9 cellular contexts compared by ENCODE assay signal in genomic region chr10:5583525-5584175, GRCh38. TPM values are rescaled to one million over a fixed set of nuclear protein-coding genes. Genes with fewer than 3 reads are reported as not detected.
DNase-seq lines count a peak whose midpoint lies in the region; TF ChIP-seq lines count a peak whose summit lies in the region.
"Had no signal": no experiment of that assay in that cellular context is flagged by ENCODE, and none has a peak within 500 bp of the region (broad histone marks: within the 10 kb centered on the region; RNA-seq: fewer than 3 reads in every experiment).

No MANE protein-coding gene starts in this region.

- no peak for TF ChIP-seq CTCF in H9 (conservative IDR thresholded peaks at IDR 0.05)
- TF ChIP-seq CTCF in ovary (IDR thresholded peaks at IDR 0.05): no peak

- no peak overlapping the region for H3K27ac ChIP-seq in H9 (ENCODE audit: insufficient read length, low read depth, low read length)
- no peak overlapping the region for H3K27ac ChIP-seq in ovary

- H4K8ac ChIP-seq in H9 (replicated peaks; ENCODE audit: insufficient read length, low read depth, low read length): no peak overlapping the region

- no peak overlapping the region for H2BK20ac ChIP-seq in H9 (ENCODE audit: low read depth, low read length, poor library complexity, severe bottlenecking)

- peaks cover 38 to 51% of the 10 kb centered on the region in 2 experiments for H3K4me1 Mint-ChIP-seq in H9

- H3K36me3 ChIP-seq in ovary: no peaks in the 10 kb centered on the region

- intact Hi-C loops in ovary (cut with DNase I): no loop called here

- no peak overlapping the region for H4K91ac ChIP-seq in H9 (ENCODE audit: insufficient read length, low read depth, low read length)

- H2AFZ ChIP-seq in H9 (ENCODE audit: low read length): no peak overlapping the region

- no peak for TF ChIP-seq EP300 in ovary (IDR thresholded peaks at IDR 0.05)

- no peak overlapping the region for H3T11ph ChIP-seq in H9 (ENCODE audit: low read length)

- no peak overlapping the region for H3K4me2 ChIP-seq in H9 (ENCODE audit: insufficient read depth, insufficient read length, low read length)

- H3K14ac ChIP-seq in H9 (ENCODE audit: insufficient read depth, low read length): peak overlapping the region; percentile 18; the same call in 1 of the 2 replicates

- H3K23me2 ChIP-seq in H9 (ENCODE audit: insufficient read length, low read depth, low read length, poor library complexity, severe bottlenecking): no peaks in the 10 kb centered on the region

- H3K23ac ChIP-seq in H9 (ENCODE audit: insufficient read length, low read depth, low read length): no peak overlapping the region

- H4K20me1 ChIP-seq in H9 (ENCODE audit: control insufficient read depth, insufficient read depth, insufficient read length): no peaks in the 10 kb centered on the region

- no peak overlapping the region for H2BK15ac ChIP-seq in H9 (ENCODE audit: low read depth, low read length)

- no peak overlapping the region for H3K4ac ChIP-seq in H9 (ENCODE audit: low read depth, low read length)

- H2AK5ac ChIP-seq in H9 (ENCODE audit: insufficient read length, low read length): no peak overlapping the region

- H3K27ac Mint-ChIP-seq in H9: peak overlapping the region in 2 of 3 experiments; percentile 22 to 40; a peak in 3 of 7 replicates

- peak; percentile 93 for DNase-seq in COLO668 (lab: John Stamatoyannopoulos, UW; ENCODE audit: unreplicated experiment)
- peak; percentile 84 for DNase-seq in H9
- DNase-seq in NCI-H2081 (lab: John Stamatoyannopoulos, UW): peak; percentile 74 to 88
- DNase-seq in dermis microvascular lymphatic vessel endothelial cell (ENCODE audit: low read depth in 2 of 2): peak; percentile 26 to 35
- DNase-seq in ovary: peak in 4 of 5 donors; percentile 25 to 73 (median 44)
- no peak for DNase-seq in activated gamma-delta T cell treated with Interleukin-2 at 50 U/mL for 16 hours
- no peak for DNase-seq in DMS114 treated with DMSO at 0.1 percent for 48 hours (lab: John Stamatoyannopoulos, UW; ENCODE audit: unreplicated experiment)
- no peak for DNase-seq in T-helper 1 cell

- H2BK12ac ChIP-seq in H9 (ENCODE audit: insufficient read length, low read depth, low read length): no peak overlapping the region

- no peaks in the 10 kb centered on the region for H3K27me3 ChIP-seq in H9 (ENCODE audit: insufficient read depth, low read length)
- H3K27me3 ChIP-seq in ovary: no peaks in the 10 kb centered on the region

- no peak overlapping the region for H3K4me3 Mint-ChIP-seq in H9

- no peak overlapping the region for H2BK5ac ChIP-seq in H9 (ENCODE audit: insufficient read length, low read length)

- no peak overlapping the region for H3K56ac ChIP-seq in H9 (ENCODE audit: insufficient read length, low read depth, low read length)

- peaks cover 0 to 7% of the 10 kb centered on the region in 2 experiments; a peak in 2 of 5 replicates for H3K9me3 Mint-ChIP-seq in H9

- no peak overlapping the region for H4K5ac ChIP-seq in H9 (ENCODE audit: insufficient read length, low read depth, low read length)

- no peaks in the 10 kb centered on the region for H3K79me1 ChIP-seq in H9 (ENCODE audit: insufficient read depth, low read depth, low read length, poor library complexity, severe bottlenecking)

- H3K36me3 Mint-ChIP-seq in H9 (ENCODE audit: insufficient read depth in 1 of 3, low read depth in 3 of 3): peaks cover 0 to 4% (median 0%) of the 10 kb centered on the region in 3 experiments; a peak in 1 of 7 replicates

- H3K27me3 Mint-ChIP-seq in H9 (ENCODE audit: low read depth): peaks cover 6% of the 10 kb centered on the region

- H3K9me3 ChIP-seq in H9 (ENCODE audit: control insufficient read depth, low read depth, low read length) (no peaks in the 10 kb centered on the region), ovary (no peaks in the 10 kb centered on the region)

- H3K18ac ChIP-seq in H9 (ENCODE audit: insufficient read length, low read depth, low read length): peak overlapping the region; percentile 83

- no peaks in the 10 kb centered on the region for H3K79me2 ChIP-seq in H9 (ENCODE audit: insufficient read depth, low read length)

- H3K4me3 ChIP-seq in ovary: no peak overlapping the region

- WGBS in H9 (ENCODE audit: extremely low coverage, insufficient read length, low lambda C conversion rate): no CpG with 5 or more reads among the region's 18 CpGs
- WGBS in ovary, 3 donors: 32 to 42% (median 37%) methylated on average over 18 of the region's 18 CpGs

- H3K4me1 ChIP-seq in H9 (ENCODE audit: insufficient read depth, low read length) (peaks cover 6% of the 10 kb centered on the region; the same call in 1 of the 2 replicates), ovary (ENCODE audit: insufficient read depth) (no peaks in the 10 kb centered on the region)

- TF ChIP-seq POLR2A in ovary (IDR thresholded peaks at IDR 0.05): no peak

- H2BK120ac ChIP-seq in H9 (ENCODE audit: low read depth, low read length, poor library complexity, severe bottlenecking): no peak overlapping the region

- no peak overlapping the region for H3K9ac ChIP-seq in H9 (ENCODE audit: extremely low read depth, insufficient read length, low read length)

RNA-seq across cellular contexts. Expression of gene CALML3, which starts 58.9 kb away (rescaled TPM):
- not detected in 2 replicates for total RNA-seq in H9 (2021)
- not detected in 2 replicates for total RNA-seq in dermis microvascular lymphatic vessel endothelial cell
- total RNA-seq in ovary: 1 to 10 TPM in 1 of 7 donors, not detected in 6; 1.5 TPM
- under 1 TPM in 1 of 2 donors, not detected in 1; 0.02 TPM for polyA plus RNA-seq in ovary
- total RNA-seq: myocyte had no signal

Comparison
In these comparisons a context has a peak if more than half of its experiments do, and no peak if none do; other contexts are left out.
1. DNase-seq: peak in COLO668 (single experiment), H9 (single experiment), NCI-H2081 (2 of 2), dermis microvascular lymphatic vessel endothelial cell (2 of 2) and ovary (4 of 5); none in activated gamma-delta T cell treated with Interleukin-2 at 50 U/mL for 16 hours (single experiment), DMS114 treated with DMSO at 0.1 percent for 48 hours (single experiment) and T-helper 1 cell (0 of 5).